ENCODE assay signal across 9 cellular contexts in genomic region chr7:121372376-121373024, GRCh38. TPM values are rescaled to one million over a fixed set of nuclear protein-coding genes. Genes with fewer than 3 reads are reported as not detected.
DNase-seq lines count a peak whose midpoint lies in the region; ATAC-seq and TF ChIP-seq lines count a peak whose summit lies in the region.
"Had no signal": no experiment of that assay in that cellular context is flagged by ENCODE, and none has a peak within 500 bp of the region (broad histone marks: within the 10 kb centered on the region; RNA-seq: fewer than 3 reads in every experiment).

No MANE protein-coding gene starts in this region.

- peak; percentile 92 for ATAC-seq in GM18907 (IDR thresholded peaks at IDR 0.05; ENCODE audit: unreplicated experiment)
- peak; percentile 80 for ATAC-seq in HG02759 (IDR thresholded peaks at IDR 0.05; ENCODE audit: unreplicated experiment)
- ATAC-seq in natural killer cell = peak; percentile 90 to 92 (median 91)

- peaks cover 5% of the 10 kb centered on the region for H3K79me2 ChIP-seq in mammary epithelial cell (ENCODE audit: insufficient read depth, low read length)

- H3K9ac ChIP-seq in mammary epithelial cell (ENCODE audit: insufficient read depth, low read length) = no peak overlapping the region

- 100% methylated on average over 2 of the region's 2 CpGs for WGBS in mammary epithelial cell (ENCODE audit: low coverage, missing lambda C conversion rate)

- H3K27ac Mint-ChIP-seq in natural killer cell = peak overlapping the region; percentile 81 to 88

- H3K36me3 Mint-ChIP-seq in natural killer cell = peaks cover 8% of the 10 kb centered on the region

- DNase-seq in RPMI7951 (ENCODE audit: low read depth) = peak; percentile 34
- DNase-seq in natural killer cell = no peak
- no peak for DNase-seq in RKO (ENCODE audit: low spot score)
- DNase-seq in RWPE1 (ENCODE audit: low spot score) = no peak
- no peak for DNase-seq in NCI-H2196 (lab: John Stamatoyannopoulos, UW; ENCODE audit: unreplicated experiment)
- DNase-seq in mammary epithelial cell = no peak

- CTCF ChIA-PET in RWPE1 (lab: Yijun Ruan, JAX) (interaction anchor here (0.7 to 1.5 kb wide), 5 partner anchors 20 to 622 kb away, joined by 3 to 5 read pairs (median 3); partner anchors contain the start of gene FAM3C), mammary epithelial cell (lab: Charles Lee; ENCODE audit: low non-redundant PET) (interaction anchor here (0.6 kb wide), 1 partner anchor 632 kb away, joined by 7 read pairs; no protein-coding TSS in a partner anchor)

- TF ChIP-seq CTCF in natural killer cell (IDR thresholded peaks at IDR 0.05) = no peak
- no peak for TF ChIP-seq CTCF in RWPE1 (conservative IDR thresholded peaks at IDR 0.05; ENCODE audit: low read depth)
- TF ChIP-seq CTCF in mammary epithelial cell (conservative IDR thresholded peaks at IDR 0.05 in 1 of 2, IDR thresholded peaks at IDR 0.05 in 1 of 2; ENCODE audit: extremely low read depth in 1 of 2, insufficient read depth in 1 of 2, low read depth in 1 of 2, low read length in 2 of 2) = no peak

- no peak overlapping the region for H3K4me3 ChIP-seq in mammary epithelial cell (replicated peaks in 1 of 3; ENCODE audit: insufficient read depth in 1 of 3, low read depth in 2 of 3, low read length in 3 of 3)

- BruUV-seq in mammary epithelial cell (replicated peaks; lab: Mats Ljungman, UMichigan) = no TSS peak

- no peaks in the 10 kb centered on the region for H3K9me3 ChIP-seq in mammary epithelial cell (replicated peaks; ENCODE audit: insufficient read depth, low read length)

- dilution Hi-C loops in mammary epithelial cell (cut with HindIII; ENCODE audit: low sequenced_read_pairs) = no loop called here

- peaks cover 23% of the 10 kb centered on the region for H3K36me3 ChIP-seq in mammary epithelial cell (ENCODE audit: insufficient read depth, low read length)

- intact Hi-C loops in natural killer cell (cut with micrococcal nuclease) = loop anchor here (5.0 kb wide), 1 partner anchor 160 kb away; no protein-coding TSS in a partner anchor
- intact Hi-C loops in mammary epithelial cell (cut with micrococcal nuclease) = loop anchor here (2.0 kb wide), 1 partner anchor 22 kb away; no protein-coding TSS in a partner anchor

- in situ Hi-C loops in mammary epithelial cell (cut with MboI; ENCODE audit: low sequenced_read_pairs in 2 of 2) = loop anchor here in 1 of 2 donors (5.0 kb wide), 1 partner anchor 175 kb away; no protein-coding TSS in a partner anchor

- H3K9me3 Mint-ChIP-seq in natural killer cell = peaks cover 0 to 3% of the 10 kb centered on the region in 2 donors

- H4K20me1 ChIP-seq in mammary epithelial cell (ENCODE audit: insufficient read depth, low read length) = no peaks in the 10 kb centered on the region

- peaks cover 4% of the 10 kb centered on the region for H3K4me1 ChIP-seq in mammary epithelial cell (ENCODE audit: insufficient read depth, low read length)

- POLR2A ChIA-PET in RWPE1 (lab: Yijun Ruan, JAX; ENCODE audit: low non-redundant PET) = no interaction called here

- H3K27ac ChIP-seq in RWPE1 (no peak overlapping the region), mammary epithelial cell (ENCODE audit: insufficient read depth, low read depth, low read length) (no peak overlapping the region)

- peak overlapping the region; percentile 84 for H3K4me3 Mint-ChIP-seq in natural killer cell

- H3K27me3 ChIP-seq in mammary epithelial cell (ENCODE audit: insufficient read depth, low read length) = no peaks in the 10 kb centered on the region

- H2AFZ ChIP-seq in mammary epithelial cell (ENCODE audit: low read depth, low read length) = no peak overlapping the region

- no peak overlapping the region for H3K4me2 ChIP-seq in mammary epithelial cell (ENCODE audit: insufficient read depth, low read depth, low read length)

- H3K27me3 Mint-ChIP-seq in natural killer cell (ENCODE audit: low read depth in 2 of 2) = no peaks in the 10 kb centered on the region

- H3K4me1 Mint-ChIP-seq in natural killer cell = peaks cover 37 to 57% of the 10 kb centered on the region in 2 donors

RNA-seq across cellular contexts. Expression of gene FAM3C, which starts 23.6 kb away (rescaled TPM):
- 51.1 and 61.3 TPM in 2 replicates for total RNA-seq in RPMI7951 (2014; rRNA removed; shearing (Covaris generic))
- total RNA-seq in natural killer cell = 10 to 100 TPM; 24.3 to 42.1 (median 37.0) TPM
- total RNA-seq in mammary epithelial cell = 100 to 1,000 TPM in 1 of 2 donors, 10 to 100 TPM in 1; 80.5 to 107 TPM
- polyA plus RNA-seq in mammary epithelial cell = 37.6 TPM
- polyA minus RNA-seq in mammary epithelial cell = 26.9 TPM

RNA-seq across cellular contexts. Expression of gene WNT16, which starts 43.7 kb away (rescaled TPM):
- 0.39 TPM in 1 of 2 replicates, not detected in the other for total RNA-seq in RPMI7951 (2014; rRNA removed; shearing (Covaris generic))
- total RNA-seq in natural killer cell (not detected), mammary epithelial cell (not detected)
- polyA plus RNA-seq in mammary epithelial cell = not detected
- polyA minus RNA-seq in mammary epithelial cell = not detected
- total RNA-seq: dermis microvascular lymphatic vessel endothelial cell had no signal
